Comparison of ENCODE assay signal across 8 cellular contexts in genomic region chr2:40364143-40364903, GRCh38.
DNase-seq lines count a peak whose midpoint lies in the region; FAIRE-seq and TF ChIP-seq lines count a peak whose summit lies in the region.

No MANE protein-coding gene starts in this region.

- peak; percentile 40 for DNase-seq in ACHN
- peak; percentile 59 for DNase-seq in bronchial epithelial cell (ENCODE audit: low read depth)
- peak; percentile 46 for DNase-seq in myocyte (ENCODE audit: low read depth)
- DNase-seq in effector CD8-positive, alpha-beta T cell (lab: John Stamatoyannopoulos, UW), result no peak
- DNase-seq in activated naive CD4-positive, alpha-beta T cell treated with Interleukin-2 at 50 U/mL for 16 hours, result no peak
- DNase-seq in GM19240 (ENCODE audit: insufficient read length, low spot score), result no peak
- no peak for DNase-seq in AML-193 (lab: John Stamatoyannopoulos, UW)

- H3K4me3 ChIP-seq in bronchial epithelial cell (ENCODE audit: low read depth, low read length), result no peak overlapping the region

- no peak for TF ChIP-seq CTCF in bronchial epithelial cell (IDR thresholded peaks at IDR 0.05; ENCODE audit: insufficient read depth, low read length, severe bottlenecking)

- H3K36me3 ChIP-seq in KOPT-K1 (ENCODE audit: insufficient read depth, low read length) (no peaks in the 10 kb centered on the region), bronchial epithelial cell (ENCODE audit: control insufficient read depth, insufficient read depth, low read length) (no peaks in the 10 kb centered on the region)

- H3K27ac ChIP-seq in KOPT-K1 (ENCODE audit: low read depth, low read length, poor library complexity, severe bottlenecking), result peak overlapping the region; percentile 41

- H3K27me3 ChIP-seq in bronchial epithelial cell (ENCODE audit: control insufficient read depth, insufficient read depth, low read length), result no peaks in the 10 kb centered on the region

- in situ Hi-C loops in ACHN (cut with HindIII; ENCODE audit: low pct_ligation_motif_present, low pct_unique_long_range_greater_than_20kb, low sequenced_read_pairs), result no loop called here

- H3K9me3 ChIP-seq in KOPT-K1 (ENCODE audit: insufficient read depth, low read length, poor library complexity, severe bottlenecking), result no peaks in the 10 kb centered on the region

- FAIRE-seq in bronchial epithelial cell (lab: Jason Lieb, UNC), result no peak

Comparison
In these comparisons a context has a peak if more than half of its experiments do, and no peak if none do; other contexts are left out.
1. DNase-seq: peak in ACHN (single experiment), bronchial epithelial cell (single experiment) and myocyte (single experiment); none in effector CD8-positive, alpha-beta T cell (single experiment), activated naive CD4-positive, alpha-beta T cell treated with Interleukin-2 at 50 U/mL for 16 hours (single experiment), GM19240 (single experiment) and AML-193 (0 of 2).